Comparison of ENCODE assay signal across 13 cellular contexts in the genomic region with DNA sequence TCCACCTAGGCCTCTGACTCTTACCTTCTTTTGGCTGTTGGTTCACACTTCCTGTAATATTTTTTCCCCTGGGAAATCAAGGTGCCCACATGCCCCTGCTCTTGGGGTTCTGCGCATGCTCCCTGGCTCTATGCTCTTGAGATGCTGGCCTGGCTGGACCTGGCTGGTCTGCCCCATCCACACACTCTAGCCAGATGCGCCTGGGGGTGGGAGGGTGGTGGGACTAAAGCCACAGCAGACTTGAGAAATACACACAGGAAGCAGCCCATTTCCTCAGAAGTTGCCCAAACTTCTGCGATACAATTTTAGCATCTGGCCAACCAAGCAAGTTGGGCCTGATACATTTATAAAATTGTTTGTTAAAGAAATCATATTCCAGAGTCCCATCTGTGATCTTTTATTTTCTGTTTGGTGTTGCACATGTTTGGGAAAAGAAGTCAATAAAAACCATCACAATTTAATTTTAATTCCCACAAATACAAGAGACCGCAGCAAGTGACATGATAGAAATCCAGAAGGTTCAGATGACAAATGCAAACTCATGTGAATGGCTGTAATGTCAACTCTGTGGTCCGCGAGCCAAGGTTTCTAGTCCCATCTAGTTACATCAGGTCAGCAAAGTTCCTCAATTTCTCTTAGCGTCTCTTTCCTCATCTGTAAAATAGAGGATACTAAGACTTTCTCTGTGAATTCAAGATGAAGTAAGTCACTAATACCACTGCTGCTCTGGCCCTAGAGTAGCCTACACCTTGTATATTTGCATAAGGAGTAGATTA. TPM values are rescaled to one million over a fixed set of nuclear protein-coding genes. Genes with fewer than 3 reads are reported as not detected.
DNase-seq lines count a peak whose midpoint lies in the region; TF ChIP-seq lines count a peak whose summit lies in the region.
"Had no signal": no experiment of that assay in that cellular context is flagged by ENCODE, and none has a peak within 500 bp of the region (broad histone marks: within the 10 kb centered on the region; RNA-seq: fewer than 3 reads in every experiment).

No MANE protein-coding gene starts in this region.

- H3K27me3 ChIP-seq in GM06990 (replicated peaks; ENCODE audit: control insufficient read depth, insufficient read depth, low read length) (no peaks in the 10 kb centered on the region), sigmoid colon (no peaks in the 10 kb centered on the region)
- H3K27me3 ChIP-seq: vagina had no signal

- H3K27me3 Mint-ChIP-seq in chondrocyte (ENCODE audit: low read depth), result no peaks in the 10 kb centered on the region

- H3K4me1 ChIP-seq in sigmoid colon, result peaks cover 0 to 44% (median 31%) of the 10 kb centered on the region in 4 donors

- 64 to 89% methylated on average over 7 of the region's 7 CpGs for WGBS in sigmoid colon, 2 donors

- H3K36me3 ChIP-seq in GM06990 (ENCODE audit: control insufficient read depth, insufficient read depth, low read length) (no peaks in the 10 kb centered on the region), sigmoid colon (no peaks in the 10 kb centered on the region)
- H3K36me3 ChIP-seq: vagina had no signal

- H3K27ac ChIP-seq in sigmoid colon, result peak overlapping the region in 3 of 4 donors; percentile 28 to 82 (median 77)
- H3K27ac ChIP-seq in coronary artery, result peak overlapping the region in 1 of 2 donors; percentile 49
- H3K27ac ChIP-seq: vagina had no signal

- peaks cover 7% of the 10 kb centered on the region for H3K36me3 Mint-ChIP-seq in chondrocyte (ENCODE audit: low read depth)
- H3K36me3 Mint-ChIP-seq: CD8-positive, alpha-beta memory T cell had no signal

- in situ Hi-C loops in GM13976 (cut with MboI; ENCODE audit: low sequenced_read_pairs, unreplicated experiment), result no loop called here

- H3K9me3 Mint-ChIP-seq in chondrocyte (ENCODE audit: low read depth), result peaks cover 8% of the 10 kb centered on the region
- H3K9me3 Mint-ChIP-seq: CD8-positive, alpha-beta memory T cell had no signal

- peak overlapping the region; percentile 42 for H3K4me3 ChIP-seq in GM06990 (replicated peaks; ENCODE audit: low read depth, low read length)
- no peak overlapping the region for H3K4me3 ChIP-seq in sigmoid colon
- no peak overlapping the region for H3K4me3 ChIP-seq in coronary artery
- H3K4me3 ChIP-seq: vagina had no signal

- TF ChIP-seq CTCF in GM06990 (IDR thresholded peaks at IDR 0.05; ENCODE audit: insufficient read depth, low read length, poor library complexity, severe bottlenecking) (no peak), chondrocyte (IDR thresholded peaks at IDR 0.05) (no peak), sigmoid colon (IDR thresholded peaks at IDR 0.05) (no peak), coronary artery (IDR thresholded peaks at IDR 0.05) (no peak), GM13976 (IDR thresholded peaks at IDR 0.05; ENCODE audit: borderline replicate concordance, control extremely low read depth, extremely low read depth, insufficient read depth, missing control alignments) (no peak)

- peaks cover 74% of the 10 kb centered on the region for H3K4me1 Mint-ChIP-seq in chondrocyte (ENCODE audit: low read depth)

- H3K27ac Mint-ChIP-seq in chondrocyte (ENCODE audit: unreplicated experiment), result peak overlapping the region; percentile 22
- H3K27ac Mint-ChIP-seq: CD8-positive, alpha-beta memory T cell had no signal

- H3K9me3 ChIP-seq in sigmoid colon, result no peaks in the 10 kb centered on the region
- H3K9me3 ChIP-seq: vagina had no signal

- no peak for TF ChIP-seq POLR2A in sigmoid colon (IDR thresholded peaks at IDR 0.05)

- intact Hi-C loops in sigmoid colon (cut with DNase I), result loop anchor here (2.0 kb wide), 1 partner anchor 55 kb away; the partner anchor contains the start of gene MEF2A

- no peak overlapping the region for H3K4me3 Mint-ChIP-seq in chondrocyte (ENCODE audit: unreplicated experiment)
- H3K4me3 Mint-ChIP-seq: CD8-positive, alpha-beta memory T cell had no signal

- DNase-seq in GM06990 (ENCODE audit: extremely low read depth, insufficient read length) (no peak), MV-4-11 (lab: John Stamatoyannopoulos, UW) (peak; percentile 85), chondrocyte (ENCODE audit: low spot score) (no peak), sigmoid colon (no peak), NCI-H1694 treated with DMSO at 0.1 percent for 48 hours (lab: John Stamatoyannopoulos, UW) (no peak), coronary artery (ENCODE audit: low spot score) (no peak), GM13976 (ENCODE audit: low spot score) (no peak), NCI-H187 treated with DMSO at 0.1 percent for 48 hours (lab: John Stamatoyannopoulos, UW) (no peak)
- DNase-seq: CD8-positive, alpha-beta memory T cell; effector CD8-positive, alpha-beta T cell; hippocampal formation; NCI-H1417 had no signal

- TF ChIP-seq EP300 in sigmoid colon (IDR thresholded peaks at IDR 0.05), result no peak

RNA-seq across cellular contexts. Expression of gene MEF2A, which starts 55.9 kb away (rescaled TPM):
- total RNA-seq in chondrocyte (138 to 191 TPM (median 184 TPM) in 3 replicates), sigmoid colon (100 to 1,000 TPM in 1 of 4 donors, 10 to 100 TPM in 3; 78.8 to 123 (median 80.3) TPM)
- polyA plus RNA-seq in sigmoid colon, result 10 to 100 TPM; 11.6 to 15.4 (median 14.4) TPM
